Comparison of ENCODE assay signal across 1 cellular context in the genomic region with DNA sequence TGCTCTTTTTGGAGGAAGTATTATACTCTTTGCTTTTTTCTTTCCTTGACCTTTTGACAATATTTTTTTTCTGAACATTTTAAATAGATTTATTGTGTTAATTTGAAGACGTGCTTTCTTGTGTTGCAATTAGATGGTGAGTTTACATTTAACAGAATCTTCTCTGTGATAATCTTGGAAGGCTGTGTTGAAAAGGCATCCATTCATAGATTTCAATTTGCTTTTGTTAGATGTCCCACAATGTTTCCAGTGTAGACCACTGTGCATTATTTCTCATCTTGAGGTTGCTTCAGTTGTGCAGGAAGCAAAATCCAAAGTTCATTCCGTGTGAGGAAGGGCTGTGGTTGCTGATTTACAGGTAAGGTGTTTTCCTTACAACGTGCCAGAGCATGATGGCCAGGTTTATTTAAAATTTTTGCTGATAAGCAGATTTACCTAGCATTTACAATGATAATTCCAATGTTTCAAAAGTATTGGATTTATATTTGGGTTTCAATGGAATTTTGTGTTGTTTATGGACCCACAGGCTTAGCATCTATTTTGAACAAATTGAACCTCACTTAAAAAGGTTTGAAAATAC.
A peak's percentile ranks its signal among the peaks of the same experiment; 100 is the strongest.
TF ChIP-seq lines count a peak whose summit lies in the region.

No MANE protein-coding gene starts in this region.

TF ChIP-seq in K562, 482 proteins besides CTCF, POLR2A, EP300 and RAD21:
- TF ChIP-seq TCF3 (CRISPR knock-in tag; IDR thresholded peaks at IDR 0.05): no peak
- no peak for TF ChIP-seq CHCHD3 (CRISPR knock-in tag; IDR thresholded peaks at IDR 0.05)
- no peak for TF ChIP-seq THRA (IDR thresholded peaks at IDR 0.05)
- peak; percentile 34; the same call in 1 of the 2 replicates for TF ChIP-seq ZNF316 (IDR thresholded peaks at IDR 0.05)
- TF ChIP-seq CXXC5 (CRISPR knock-in tag; IDR thresholded peaks at IDR 0.05): no peak
- TF ChIP-seq ARID2 (IDR thresholded peaks at IDR 0.05): no peak
- TF ChIP-seq MAFF (IDR thresholded peaks at IDR 0.05; ENCODE audit: low read length): peak; percentile 17; the same call in 1 of the 2 replicates
- no peak for TF ChIP-seq SETDB1 (IDR thresholded peaks at IDR 0.05; ENCODE audit: low read length)
- no peak for TF ChIP-seq THRAP3 (IDR thresholded peaks at IDR 0.05; ENCODE audit: borderline replicate concordance)
- TF ChIP-seq C11orf30 (IDR thresholded peaks at IDR 0.05; ENCODE audit: low read depth): 0 out of 2 replicates have a peak, but pooled peaks have one; percentile 7
- TF ChIP-seq JUNB (CRISPR knock-in tag; conservative IDR thresholded peaks at IDR 0.05): no peak
- no peak for TF ChIP-seq CBX1 (IDR thresholded peaks at IDR 0.05; ENCODE audit: low read depth)
